Comparison of ENCODE assay signal across 19 cellular contexts in the genomic region with DNA sequence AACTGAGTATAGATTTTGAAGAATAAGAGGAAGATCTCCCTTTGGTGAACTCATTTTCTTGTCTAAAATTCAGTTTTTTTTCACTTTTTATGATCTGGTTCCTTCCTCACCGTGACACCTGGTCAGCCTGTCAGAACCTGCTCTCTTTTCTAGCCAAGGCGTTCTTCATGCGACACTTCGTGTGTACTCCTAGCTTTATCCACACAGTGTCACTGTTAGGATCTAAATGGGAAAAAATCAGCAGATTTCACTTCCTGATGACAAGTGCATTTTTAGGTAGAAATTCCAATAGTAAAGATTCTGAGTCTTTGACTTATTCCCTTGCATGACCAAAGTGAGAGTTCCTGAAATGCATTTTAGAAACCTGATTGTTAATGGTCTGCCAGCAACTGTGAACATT.
DNase-seq lines count a peak whose midpoint lies in the region; ATAC-seq, FAIRE-seq and TF ChIP-seq lines count a peak whose summit lies in the region.
"Had no signal": no experiment of that assay in that cellular context is flagged by ENCODE, and none has a peak within 500 bp of the region (broad histone marks: within the 10 kb centered on the region; RNA-seq: fewer than 3 reads in every experiment).

No MANE protein-coding gene starts in this region.

- no peaks in the 10 kb centered on the region for H3K36me3 Mint-ChIP-seq in GM23338 (ENCODE audit: low read depth)
- H3K36me3 Mint-ChIP-seq: CD4-positive, CD25-positive, alpha-beta regulatory T cell had no signal

- H3K4me1 ChIP-seq in GM23338 (ENCODE audit: insufficient read depth) (no peaks in the 10 kb centered on the region), heart right ventricle (no peaks in the 10 kb centered on the region)

- no peaks in the 10 kb centered on the region for H3F3A ChIP-seq in GM23338 (replicated peaks; ENCODE audit: low read depth)

- H3K9me2 ChIP-seq in GM23338 (ENCODE audit: insufficient read depth): no peaks in the 10 kb centered on the region

- no peaks in the 10 kb centered on the region for H4K20me1 ChIP-seq in GM23338 (replicated peaks; ENCODE audit: insufficient read depth)

- peak; percentile 46 for DNase-seq in GM23338 (ENCODE audit: low spot score)
- DNase-seq in LNCaP clone FGC (ENCODE audit: low read depth): no peak
- peak; percentile 10 for DNase-seq in bronchial epithelial cell (ENCODE audit: low read depth)
- DNase-seq in left kidney (ENCODE audit: low read depth, low spot score): peak; percentile 29
- no peak for DNase-seq in C1 segment of cervical spinal cord (lab: John Stamatoyannopoulos, UW)
- no peak for DNase-seq in heart right ventricle
- DNase-seq: ACHN; AML-193; CD4-positive, CD25-positive, alpha-beta regulatory T cell; DMS79 treated with DMSO at 0.1 percent for 48 hours; MV-4-11; NCI-H1417 treated with DMSO at 0.1 percent for 48 hours; NCI-H1930; SHP77 had no signal

- no peak overlapping the region for H3K4me3 Mint-ChIP-seq in GM23338
- H3K4me3 Mint-ChIP-seq: CD4-positive, CD25-positive, alpha-beta regulatory T cell had no signal

- H3K4me2 ChIP-seq in GM23338: no peak overlapping the region

- intact Hi-C loops in heart right ventricle (cut with DNase I): no loop called here

- no peak for FAIRE-seq in bronchial epithelial cell (lab: Jason Lieb, UNC)
- FAIRE-seq: G401.6, HTR-8/SVneo had no signal

- H2AFZ ChIP-seq in GM23338: no peak overlapping the region

- H3K9me3 ChIP-seq in heart right ventricle: no peaks in the 10 kb centered on the region

- H3K9me3 Mint-ChIP-seq in GM23338: no peaks in the 10 kb centered on the region

- H3K36me3 ChIP-seq in GM23338 (ENCODE audit: insufficient read depth): no peaks in the 10 kb centered on the region
- H3K36me3 ChIP-seq in bronchial epithelial cell (ENCODE audit: control insufficient read depth, insufficient read depth, low read length): no peaks in the 10 kb centered on the region
- H3K36me3 ChIP-seq in heart right ventricle: no peaks in the 10 kb centered on the region

- H3K27me3 Mint-ChIP-seq in GM23338 (ENCODE audit: insufficient read depth, low read depth, poor library complexity): no peaks in the 10 kb centered on the region
- H3K27me3 Mint-ChIP-seq: CD4-positive, CD25-positive, alpha-beta regulatory T cell had no signal

- TF ChIP-seq CTCF in GM23338 (conservative IDR thresholded peaks at IDR 0.05; ENCODE audit: low read depth in 2 of 2): peak; percentile 51 to 55
- peak; percentile 55 for TF ChIP-seq CTCF in LNCaP clone FGC (IDR thresholded peaks at IDR 0.05; ENCODE audit: control insufficient read depth, extremely low read depth, insufficient read depth)
- TF ChIP-seq CTCF in bronchial epithelial cell (IDR thresholded peaks at IDR 0.05; ENCODE audit: insufficient read depth, low read length, severe bottlenecking): no peak
- no peak for TF ChIP-seq CTCF in heart right ventricle (IDR thresholded peaks at IDR 0.05)

- H3K27me3 ChIP-seq in GM23338 (ENCODE audit: insufficient read depth) (no peaks in the 10 kb centered on the region), bronchial epithelial cell (ENCODE audit: control insufficient read depth, insufficient read depth, low read length) (peaks cover 4% of the 10 kb centered on the region), heart right ventricle (peaks cover 0 to 11% (median 0%) of the 10 kb centered on the region in 7 donors)

- ATAC-seq in GM23338 (peak; percentile 66), GM19351 (IDR thresholded peaks at IDR 0.05; ENCODE audit: unreplicated experiment) (no peak), heart right ventricle (no peak), HG03108 (IDR thresholded peaks at IDR 0.05; ENCODE audit: unreplicated experiment) (no peak)

- WGBS in heart right ventricle, 2 donors: 78 to 81% methylated on average over 4 of the region's 4 CpGs

- H3K4me3 ChIP-seq in GM23338: no peak overlapping the region
- H3K4me3 ChIP-seq in LNCaP clone FGC (ENCODE audit: low read depth, low read length): no peak overlapping the region
- H3K4me3 ChIP-seq in bronchial epithelial cell (ENCODE audit: low read depth, low read length): no peak overlapping the region
- no peak overlapping the region for H3K4me3 ChIP-seq in heart right ventricle

- no peaks in the 10 kb centered on the region for H3K4me1 Mint-ChIP-seq in GM23338
- H3K4me1 Mint-ChIP-seq: CD4-positive, CD25-positive, alpha-beta regulatory T cell had no signal

- H3K27ac Mint-ChIP-seq in GM23338: no peak overlapping the region
- H3K27ac Mint-ChIP-seq: CD4-positive, CD25-positive, alpha-beta regulatory T cell had no signal

- H3K27ac ChIP-seq in GM23338 (ENCODE audit: low read depth): no peak overlapping the region
- H3K27ac ChIP-seq in heart right ventricle: no peak overlapping the region
- H3K27ac ChIP-seq: HL-60 had no signal

- H3K79me2 ChIP-seq in GM23338 (replicated peaks; ENCODE audit: insufficient read depth): no peaks in the 10 kb centered on the region

TF ChIP-seq in GM23338, 12 proteins besides CTCF, POLR2A, EP300 and RAD21:
- TF ChIP-seq EZH2phosphoT487 (IDR thresholded peaks at IDR 0.05; ENCODE audit: unreplicated experiment): no peak

Comparison
In these comparisons a context has a peak if more than half of its experiments do, and no peak if none do; other contexts are left out.
1. DNase-seq: peak in GM23338 (single experiment), bronchial epithelial cell (single experiment) and left kidney (single experiment); none in LNCaP clone FGC (single experiment), C1 segment of cervical spinal cord (0 of 14) and heart right ventricle (0 of 2).
2. CTCF ChIP-seq: peak in GM23338 (2 of 2) and LNCaP clone FGC (single experiment); none in bronchial epithelial cell (single experiment) and heart right ventricle (0 of 9).